Comparison of ENCODE assay signal across 1 cellular context in genomic region chr2:15770148-15770547, GRCh38.
TF ChIP-seq lines count a peak whose summit lies in the region.

No MANE protein-coding gene starts in this region.

TF ChIP-seq in K562, 482 proteins besides CTCF, POLR2A, EP300 and RAD21 (continued from another document):
- peak; percentile 51; the same call in 1 of the 2 replicates for TF ChIP-seq ZNF263 (CRISPR knock-in tag; IDR thresholded peaks at IDR 0.05; ENCODE audit: borderline replicate concordance)
